Comparison of ENCODE assay signal across 33 cellular contexts in the genomic region with DNA sequence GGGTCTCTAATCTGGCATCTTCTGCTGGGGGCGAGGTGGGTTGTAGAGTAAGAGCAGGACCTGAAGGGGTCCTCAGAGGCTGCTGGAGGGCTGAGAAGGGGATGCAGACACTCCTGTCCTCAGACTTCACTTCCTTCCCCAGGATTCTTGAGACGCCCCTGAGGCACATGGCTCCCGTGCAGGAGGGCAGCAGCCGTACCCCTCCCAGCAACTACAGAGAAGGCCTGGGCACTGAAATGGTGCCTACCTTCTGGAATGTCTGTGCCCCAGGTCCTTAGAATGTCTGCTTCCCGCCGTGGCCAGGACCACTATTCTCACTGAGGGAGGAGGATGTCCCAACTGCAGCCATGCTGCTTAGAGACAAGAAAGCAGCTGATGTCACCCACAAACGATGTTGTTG. TPM values are rescaled to one million over a fixed set of nuclear protein-coding genes. Genes with fewer than 3 reads are reported as not detected.
"Had no signal": no experiment of that assay in that cellular context is flagged by ENCODE, and none has a peak within 500 bp of the region (broad histone marks: within the 10 kb centered on the region; RNA-seq: fewer than 3 reads in every experiment).

No MANE protein-coding gene starts in this region.

- ATAC-seq: activated CD4-positive, alpha-beta T cell treated with anti-CD3 and anti-CD28 coated beads for 36 hours; activated CD4-positive, CD25-positive, alpha-beta regulatory T cell treated with anti-CD3 and anti-CD28 coated beads, Interleukin-2, amount 50 U/mL, for 24 hours; activated CD8-positive, alpha-beta T cell treated with anti-CD3 and anti-CD28 coated beads, Interleukin-2, amount 10 ng/mL, durations not matched to agents 7 days and 5 days had no signal

- H3K4me1 Mint-ChIP-seq: activated CD4-positive, alpha-beta T cell treated with anti-CD3 and anti-CD28 coated beads for 36 hours; activated CD4-positive, alpha-beta T cell treated with anti-CD3 and anti-CD28 coated beads, Interleukin-2, amount 10 ng/mL, durations not matched to agents 7 days and 5 days; activated naive CD4-positive, alpha-beta T cell treated with anti-CD3 and anti-CD28 coated beads, Interleukin-2, amount 50 U/mL, for 24 hours had no signal

- H3K4me3 ChIP-seq: ascending aorta, cardiac muscle cell had no signal

- H3K4me3 Mint-ChIP-seq: activated CD4-positive, alpha-beta T cell treated with anti-CD3 and anti-CD28 coated beads for 36 hours; activated CD4-positive, alpha-beta T cell treated with anti-CD3 and anti-CD28 coated beads, Interleukin-2, amount 10 ng/mL, durations not matched to agents 7 days and 5 days; activated CD8-positive, alpha-beta T cell treated with anti-CD3 and anti-CD28 coated beads, Interleukin-2, amount 10 ng/mL, durations not matched to agents 7 days and 5 days; activated naive CD4-positive, alpha-beta T cell treated with anti-CD3 and anti-CD28 coated beads, Interleukin-2, amount 50 U/mL, for 24 hours; activated naive CD8-positive, alpha-beta T cell treated with anti-CD3 and anti-CD28 coated beads, Interleukin-2, amount 10 ng/mL, durations not matched to agents 7 days and 5 days; activated T-cell treated with anti-CD3 and anti-CD28 coated beads, Interleukin-2, amount 50 U/mL, for 24 hours; T-helper 2 cell treated with Interferon-gamma antibody and Interleukin-4, amounts not matched to agents 5 μg/mL and 100 μg/mL, for 36 hours had no signal

- H3K27me3 Mint-ChIP-seq: activated CD4-positive, alpha-beta T cell treated with anti-CD3 and anti-CD28 coated beads for 36 hours; activated naive CD4-positive, alpha-beta T cell treated with anti-CD3 and anti-CD28 coated beads, Interleukin-2, amount 50 U/mL, for 24 hours; activated naive CD8-positive, alpha-beta T cell treated with anti-CD3 and anti-CD28 coated beads, Interleukin-2, amount 10 ng/mL, durations not matched to agents 7 days and 5 days; activated T-cell treated with anti-CD3 and anti-CD28 coated beads, Interleukin-2, amount 50 U/mL, for 24 hours had no signal

- H3K27me3 ChIP-seq: ascending aorta, cardiac muscle cell had no signal

- H3K27ac ChIP-seq: ascending aorta, cardiac muscle cell, KMS-11 had no signal

- H3K9ac ChIP-seq: KMS-11 had no signal

- DNase-seq: activated CD4-positive, alpha-beta T cell treated with anti-CD3 and anti-CD28 coated beads for 36 hours; activated CD4-positive, alpha-beta T cell treated with anti-CD3 and anti-CD28 coated beads, Interleukin-2, amount 10 ng/mL, durations not matched to agents 7 days and 5 days; activated CD4-positive, alpha-beta T cell treated with anti-CD3 and anti-CD28 coated beads, Interleukin-2, amount 50 U/mL, for 48 hours; activated CD8-positive, alpha-beta T cell treated with anti-CD3 and anti-CD28 coated beads, Interleukin-2, amount 10 ng/mL, durations not matched to agents 7 days and 5 days; activated gamma-delta T cell; activated naive CD4-positive, alpha-beta T cell treated with Interleukin-2 at 50 U/mL for 16 hours; activated naive CD8-positive, alpha-beta T cell treated with anti-CD3 and anti-CD28 coated beads, Interleukin-2, amount 10 ng/mL, durations not matched to agents 7 days and 5 days; activated T-cell treated with anti-CD3 and anti-CD28 coated beads, Interleukin-2, amount 50 U/mL, for 24 hours; amygdala; MM.1S; MV-4-11; NCI-H1092 treated with DMSO at 0.1 percent for 48 hours; NCI-H1417; NCI-H146; NCI-H187; NCI-H2029 treated with DMSO at 0.1 percent for 48 hours; NCI-H2107; NCI-H2171; NCI-H510A; NCI-H526; NCI-H748 treated with DMSO at 0.1 percent for 48 hours; NK-92 treated with Interleukin-12 subunit alpha and Interleukin-12 subunit beta, amount 100 ng/mL, for 24 hours; Right ventricle myocardium superior had no signal

- H3K27ac Mint-ChIP-seq: activated CD4-positive, alpha-beta T cell treated with anti-CD3 and anti-CD28 coated beads for 36 hours; activated CD4-positive, alpha-beta T cell treated with anti-CD3 and anti-CD28 coated beads, Interleukin-2, amount 10 ng/mL, durations not matched to agents 7 days and 5 days; activated CD8-positive, alpha-beta T cell treated with anti-CD3 and anti-CD28 coated beads, Interleukin-2, amount 10 ng/mL, durations not matched to agents 7 days and 5 days; activated naive CD4-positive, alpha-beta T cell treated with anti-CD3 and anti-CD28 coated beads, Interleukin-2, amount 50 U/mL, for 24 hours; activated naive CD8-positive, alpha-beta T cell treated with anti-CD3 and anti-CD28 coated beads, Interleukin-2, amount 10 ng/mL, durations not matched to agents 7 days and 5 days; activated T-cell treated with anti-CD3 and anti-CD28 coated beads, Interleukin-2, amount 50 U/mL, for 24 hours; activated T-helper 2 cell treated with anti-CD3 and anti-CD28 coated beads, Interferon-gamma antibody, Interleukin-2, Interleukin-4, amounts not matched to agents 10 μg/mL and 5 μg/mL and 100 μg/mL, durations not matched to agents 14 hours and 24 hours and 36 hours; T-helper 2 cell treated with Interferon-gamma antibody and Interleukin-4, amounts not matched to agents 5 μg/mL and 100 μg/mL, for 36 hours had no signal

- H3K4me1 ChIP-seq: ascending aorta had no signal

- H3K4me2 ChIP-seq: KMS-11 had no signal

- H3K36me3 ChIP-seq: cardiac muscle cell had no signal

RNA-seq across cellular contexts. Expression of a gene that starts 52.0 kb away (rescaled TPM):
- total RNA-seq: activated CD4-positive, alpha-beta T cell treated with anti-CD3 and anti-CD28 coated beads for 36 hours; activated CD4-positive, alpha-beta T cell treated with anti-CD3 and anti-CD28 coated beads, Interleukin-2, amount 10 ng/mL, durations not matched to agents 7 days and 5 days; activated CD8-positive, alpha-beta T cell treated with anti-CD3 and anti-CD28 coated beads, Interleukin-2, amount 10 ng/mL, durations not matched to agents 7 days and 5 days; activated naive CD8-positive, alpha-beta T cell treated with anti-CD3 and anti-CD28 coated beads, Interleukin-2, amount 10 ng/mL, durations not matched to agents 7 days and 5 days; activated T-helper 2 cell treated with anti-CD3 and anti-CD28 coated beads, Interferon-gamma antibody, Interleukin-2, Interleukin-4, amounts not matched to agents 10 μg/mL and 5 μg/mL and 100 μg/mL, durations not matched to agents 14 hours and 24 hours and 36 hours; ascending aorta; cardiac muscle cell; LHCN-M2; OCI-LY7; T-helper 1 cell treated with Interleukin-12 subunit alpha and Interleukin-12 subunit beta and Interleukin-4 antibody, amounts not matched to agents 30 ng/mL and 1 ng/mL, for 36 hours had no signal
- polyA plus RNA-seq: cardiac muscle cell had no signal
